Comparison of ENCODE assay signal across 13 cellular contexts in the genomic region with DNA sequence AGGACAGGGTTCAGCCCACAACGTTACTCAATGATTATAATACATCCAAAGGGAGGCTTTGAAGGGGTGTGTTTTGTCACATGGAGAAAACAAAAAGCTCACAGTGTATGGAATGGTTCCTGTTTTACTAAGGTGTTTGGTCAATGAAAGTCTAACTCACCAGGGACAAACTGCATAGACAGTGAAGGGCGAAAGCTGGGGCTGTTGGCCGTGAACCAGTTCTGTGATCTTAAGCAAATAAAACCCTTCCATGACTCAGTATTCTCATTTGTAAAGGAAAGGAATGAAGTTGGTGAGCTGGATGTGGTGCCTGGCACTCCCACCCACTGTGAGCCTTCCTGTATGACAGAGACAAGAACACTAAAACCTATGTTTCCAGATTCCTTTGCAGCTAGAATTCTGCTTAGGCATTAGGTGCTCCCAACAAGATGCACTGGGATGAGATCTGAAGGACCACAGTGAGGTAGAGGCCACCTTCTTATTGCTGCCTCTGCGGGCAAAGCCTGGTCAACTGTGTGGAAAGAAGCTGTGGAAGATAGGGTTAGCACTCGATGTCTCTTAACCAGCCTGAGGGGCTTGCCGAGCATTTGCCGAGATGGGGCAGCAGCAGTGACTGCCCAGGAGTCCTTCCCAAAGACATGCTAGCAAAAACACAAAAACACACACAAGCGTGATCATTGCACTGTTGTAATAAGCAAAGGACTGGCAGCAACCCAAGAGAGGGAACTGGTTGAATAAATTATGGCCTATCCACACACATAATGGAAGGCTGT. TPM values are rescaled to one million over a fixed set of nuclear protein-coding genes. Genes with fewer than 3 reads are reported as not detected.
DNase-seq lines count a peak whose midpoint lies in the region; FAIRE-seq and TF ChIP-seq lines count a peak whose summit lies in the region.
"Had no signal": no experiment of that assay in that cellular context is flagged by ENCODE, and none has a peak within 500 bp of the region (broad histone marks: within the 10 kb centered on the region; RNA-seq: fewer than 3 reads in every experiment).

No MANE protein-coding gene starts in this region.

- FAIRE-seq in GM12892 (lab: Jason Lieb, UNC) = peak; percentile 44
- FAIRE-seq: G401.6 had no signal

- no peaks in the 10 kb centered on the region for H3K9me3 ChIP-seq in adipocyte (ENCODE audit: control insufficient read depth, low read length)
- H3K9me3 ChIP-seq: gastroesophageal sphincter had no signal

- peaks cover 9% of the 10 kb centered on the region for H3K4me1 ChIP-seq in adipocyte (ENCODE audit: control insufficient read depth, insufficient read depth, low read length)
- H3K4me1 ChIP-seq: gastroesophageal sphincter had no signal

- no peaks in the 10 kb centered on the region for H3K36me3 ChIP-seq in adipocyte (ENCODE audit: control insufficient read depth, insufficient read depth, low read length, severe bottlenecking)
- H3K36me3 ChIP-seq: gastroesophageal sphincter had no signal

- TF ChIP-seq CTCF in AG10803 (conservative IDR thresholded peaks at IDR 0.05; ENCODE audit: low read length) = no peak

- no peak for TF ChIP-seq POLR2A in GM12892 (IDR thresholded peaks at IDR 0.05; ENCODE audit: low read depth, low read length)

- no peak overlapping the region for H3K4me3 ChIP-seq in AG10803 (ENCODE audit: low read length)
- no peak overlapping the region for H3K4me3 ChIP-seq in adipocyte (ENCODE audit: low read length)
- H3K4me3 ChIP-seq: gastroesophageal sphincter had no signal

- peak; percentile 34 for DNase-seq in AG10803 (ENCODE audit: low read depth)
- DNase-seq in GM12892 (ENCODE audit: insufficient read length) = no peak
- peak; percentile 57 for DNase-seq in adipocyte (ENCODE audit: low read depth)
- peak; percentile 84 for DNase-seq in kidney tubule cell (ENCODE audit: low spot score)
- DNase-seq in GOT3 (lab: John Stamatoyannopoulos, UW) = no peak
- no peak for DNase-seq in germinal center (ENCODE audit: low spot score)
- DNase-seq in mesenteric fat pad (ENCODE audit: low spot score) = no peak
- DNase-seq in NCI-H1092 treated with DMSO at 0.1 percent for 48 hours (lab: John Stamatoyannopoulos, UW) = no peak
- DNase-seq: activated gamma-delta T cell treated with Interleukin-2 at 50 U/mL for 16 hours; stimulated activated CD4-positive, alpha-beta T cell treated with anti-CD3 and anti-CD28 coated beads, Interleukin-4, amount 100 ng/mL, for 4 hours; T-helper 1 cell had no signal

- no peak overlapping the region for H3K9ac ChIP-seq in adipocyte (ENCODE audit: low read length)

- H3K27me3 ChIP-seq in adipocyte (replicated peaks; ENCODE audit: control insufficient read depth, insufficient read depth, low read length) = no peaks in the 10 kb centered on the region
- H3K27me3 ChIP-seq: gastroesophageal sphincter had no signal

RNA-seq across cellular contexts. Expression of a gene that starts 48.5 kb away (rescaled TPM):
- 10.9 TPM for polyA plus RNA-seq in GM12892 (2012; ENCODE audit: missing spikeins)
- total RNA-seq in mesenteric fat pad = 5.8 TPM

Comparison
In these comparisons a context has a peak if more than half of its experiments do, and no peak if none do; other contexts are left out.
1. DNase-seq: peak in AG10803 (single experiment), adipocyte (single experiment) and kidney tubule cell (single experiment); none in GM12892 (single experiment), GOT3 (single experiment), germinal center (single experiment), mesenteric fat pad (single experiment) and NCI-H1092 treated with DMSO at 0.1 percent for 48 hours (single experiment).